19 cellular contexts compared by ENCODE assay signal in the genomic region with DNA sequence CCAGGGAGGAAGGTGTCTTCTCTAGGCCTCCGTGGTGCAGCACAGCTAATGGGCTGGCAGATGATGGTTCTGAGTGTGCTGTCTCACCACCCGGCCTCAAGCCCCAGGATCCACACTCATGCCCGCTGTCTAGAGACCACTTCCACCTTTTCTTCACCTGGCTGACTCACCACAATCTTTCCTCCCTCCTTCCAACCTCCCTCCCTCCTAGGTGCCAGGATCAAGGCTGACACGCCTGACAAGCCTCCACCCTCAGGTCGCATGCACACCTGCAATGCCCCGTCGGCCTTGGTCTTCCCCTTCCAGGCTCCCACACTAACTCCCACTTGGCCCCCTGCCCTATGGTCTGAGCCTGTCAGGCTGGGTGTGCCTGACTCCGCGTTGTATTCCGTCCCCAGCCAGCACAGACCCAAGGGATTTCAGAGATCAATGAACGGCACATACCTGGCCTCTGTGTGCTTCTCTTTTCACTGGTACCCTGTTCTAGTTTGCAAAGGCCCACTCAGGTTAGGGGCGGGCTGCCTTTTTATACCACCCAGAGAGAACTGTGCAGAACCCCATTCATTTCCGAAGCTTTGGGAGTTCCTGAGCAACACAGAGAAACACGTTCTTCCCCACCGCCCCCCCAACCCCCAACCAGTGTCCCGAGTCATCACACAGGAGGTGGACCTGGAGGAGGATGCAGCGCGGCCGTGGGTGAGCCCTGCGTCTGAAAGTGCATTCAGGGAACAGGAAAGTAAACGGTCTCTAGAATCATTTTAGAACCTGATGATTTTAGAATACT. TPM values are rescaled to one million over a fixed set of nuclear protein-coding genes. Genes with fewer than 3 reads are reported as not detected.
"Had no signal": no experiment of that assay in that cellular context is flagged by ENCODE, and none has a peak within 500 bp of the region (broad histone marks: within the 10 kb centered on the region; RNA-seq: fewer than 3 reads in every experiment).

No MANE protein-coding gene starts in this region.

- ATAC-seq: activated naive CD8-positive, alpha-beta T cell treated with anti-CD3 and anti-CD28 coated beads, Interleukin-2, amount 50 U/mL, for 24 hours; activated T-helper 17 cell treated with anti-CD3 and anti-CD28 coated beads, Interleukin-2, amount 50 U/mL, for 72 hours; lower lobe of right lung; naive thymus-derived CD8-positive, alpha-beta T cell; stimulated activated naive B cell treated with anti-CD40 and anti-IgM and Interleukin-4, amounts not matched to agents 10 μg/mL and 1 μg/mL and 100 μg/mL, for 72 hours had no signal

- H3K36me3 ChIP-seq: ascending aorta, esophagus muscularis mucosa, lower lobe of right lung, right atrium auricular region, thyroid gland, uterus had no signal

- DNase-seq: activated CD4-positive, alpha-beta T cell treated with anti-CD3 and anti-CD28 coated beads, Interleukin-2, amount 50 U/mL, for 48 hours; activated naive CD4-positive, alpha-beta T cell treated with Interleukin-2 at 50 U/mL for 16 hours; activated naive CD8-positive, alpha-beta T cell treated with anti-CD3 and anti-CD28 coated beads, Interleukin-2, amount 50 U/mL, for 24 hours; glutamatergic neuron; hypothalamus; lower lobe of right lung; naive thymus-derived CD8-positive, alpha-beta T cell; nucleus accumbens; stimulated activated CD4-positive, alpha-beta T cell treated with anti-CD3 and anti-CD28 coated beads, Interleukin-15, amount 100 ng/mL, for 24 hours; stimulated activated CD4-positive, alpha-beta T cell treated with anti-CD3 and anti-CD28 coated beads, Interleukin-4, amount 100 ng/mL, for 1 hour; stimulated activated naive B cell treated with anti-CD40 and anti-IgM and Interleukin-4, amounts not matched to agents 10 μg/mL and 1 μg/mL and 100 μg/mL, for 72 hours; uterus had no signal

- H3K4me3 ChIP-seq: ascending aorta, esophagus muscularis mucosa, lower lobe of right lung, right atrium auricular region, skin epidermis, thyroid gland, uterus had no signal

- H3K9me3 Mint-ChIP-seq: activated naive CD8-positive, alpha-beta T cell treated with anti-CD3 and anti-CD28 coated beads, Interleukin-2, amount 50 U/mL, for 24 hours; activated T-helper 17 cell treated with anti-CD3 and anti-CD28 coated beads, Interleukin-2, amount 50 U/mL, for 72 hours; naive thymus-derived CD8-positive, alpha-beta T cell; stimulated activated naive B cell treated with anti-CD40 and anti-IgM and Interleukin-4, amounts not matched to agents 10 μg/mL and 1 μg/mL and 100 μg/mL, for 72 hours had no signal

- H3K4me1 Mint-ChIP-seq: activated T-helper 17 cell treated with anti-CD3 and anti-CD28 coated beads, Interleukin-2, amount 50 U/mL, for 72 hours had no signal

- H3K9me3 ChIP-seq: ascending aorta, esophagus muscularis mucosa, lower lobe of right lung, right atrium auricular region, thyroid gland, uterus had no signal

- H3K27ac Mint-ChIP-seq: activated naive CD8-positive, alpha-beta T cell treated with anti-CD3 and anti-CD28 coated beads, Interleukin-2, amount 50 U/mL, for 24 hours; activated T-helper 17 cell treated with anti-CD3 and anti-CD28 coated beads, Interleukin-2, amount 50 U/mL, for 72 hours; progenitor cell of endocrine pancreas; stimulated activated naive B cell treated with anti-CD40 and anti-IgM and Interleukin-4, amounts not matched to agents 10 μg/mL and 1 μg/mL and 100 μg/mL, for 72 hours had no signal

- H3K27ac ChIP-seq: ascending aorta, esophagus muscularis mucosa, lower lobe of right lung, right atrium auricular region, thyroid gland, uterus had no signal

- H3K4me3 Mint-ChIP-seq: activated naive CD8-positive, alpha-beta T cell treated with anti-CD3 and anti-CD28 coated beads, Interleukin-2, amount 50 U/mL, for 24 hours; activated T-helper 17 cell treated with anti-CD3 and anti-CD28 coated beads, Interleukin-2, amount 50 U/mL, for 72 hours; naive thymus-derived CD8-positive, alpha-beta T cell; stimulated activated naive B cell treated with anti-CD40 and anti-IgM and Interleukin-4, amounts not matched to agents 10 μg/mL and 1 μg/mL and 100 μg/mL, for 72 hours had no signal

- H3K36me3 Mint-ChIP-seq: naive thymus-derived CD8-positive, alpha-beta T cell had no signal

- H3K4me1 ChIP-seq: uterus had no signal

- H3K27me3 ChIP-seq: ascending aorta, esophagus muscularis mucosa, right atrium auricular region, thyroid gland, uterus had no signal

- H3K27me3 Mint-ChIP-seq: activated naive CD8-positive, alpha-beta T cell treated with anti-CD3 and anti-CD28 coated beads, Interleukin-2, amount 50 U/mL, for 24 hours; activated T-helper 17 cell treated with anti-CD3 and anti-CD28 coated beads, Interleukin-2, amount 50 U/mL, for 72 hours; progenitor cell of endocrine pancreas; stimulated activated naive B cell treated with anti-CD40 and anti-IgM and Interleukin-4, amounts not matched to agents 10 μg/mL and 1 μg/mL and 100 μg/mL, for 72 hours had no signal

RNA-seq across cellular contexts. Expression of gene ZBP1, which starts 50.3 kb away (rescaled TPM):
- total RNA-seq: ascending aorta, progenitor cell of endocrine pancreas, right atrium auricular region had no signal
